Comparison of ENCODE assay signal across 24 cellular contexts in the genomic region with DNA sequence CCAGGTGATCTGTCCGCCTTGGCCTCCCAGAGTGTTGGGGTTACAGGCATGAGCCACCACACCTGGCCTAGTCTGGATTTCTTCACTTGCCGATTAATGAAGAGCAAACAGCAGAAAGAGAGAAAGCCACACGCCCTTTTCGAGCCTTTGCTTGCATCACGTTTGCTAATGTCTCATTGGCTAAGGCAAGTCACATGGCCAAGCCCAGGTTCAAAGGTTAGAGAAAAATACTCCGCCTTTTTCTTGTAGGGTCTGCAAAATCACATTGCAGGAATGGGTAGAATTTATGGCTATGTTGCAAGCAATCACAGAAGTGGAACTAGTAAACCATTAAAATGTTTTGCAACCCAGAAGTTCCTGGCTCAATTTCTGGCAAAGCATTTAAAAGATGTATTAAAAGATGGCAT. TPM values are rescaled to one million over a fixed set of nuclear protein-coding genes. Genes with fewer than 3 reads are reported as not detected.
DNase-seq lines count a peak whose midpoint lies in the region; ATAC-seq and TF ChIP-seq lines count a peak whose summit lies in the region.
"Had no signal": no experiment of that assay in that cellular context is flagged by ENCODE, and none has a peak within 500 bp of the region (broad histone marks: within the 10 kb centered on the region; RNA-seq: fewer than 3 reads in every experiment).

No MANE protein-coding gene starts in this region.

- H3K4me1 ChIP-seq in prostate gland (replicated peaks) = peaks cover 5% of the 10 kb centered on the region
- H3K4me1 ChIP-seq in breast epithelium = no peaks in the 10 kb centered on the region
- H3K4me1 ChIP-seq: left ventricle myocardium inferior, right atrium auricular region had no signal

- no peak overlapping the region for H3K4me3 Mint-ChIP-seq in mesothelial cell of epicardium
- H3K4me3 Mint-ChIP-seq: activated naive CD8-positive, alpha-beta T cell treated with anti-CD3 and anti-CD28 coated beads, Interleukin-2, amount 50 U/mL, for 24 hours had no signal

- H3K4me3 ChIP-seq in prostate gland (no peak overlapping the region), breast epithelium (no peak overlapping the region)
- H3K4me3 ChIP-seq: cardiac muscle cell, dorsolateral prefrontal cortex, left ventricle myocardium inferior, right atrium auricular region, SK-N-MC, suprapubic skin had no signal

- intact Hi-C loops in left colon (cut with DNase I, micrococcal nuclease) (no loop called here), prostate gland (cut with DNase I) (no loop called here), breast epithelium (cut with DNase I; ENCODE audit: low total_unique reads) (no loop called here)

- H3K9me3 ChIP-seq in prostate gland (no peaks in the 10 kb centered on the region), breast epithelium (no peaks in the 10 kb centered on the region)
- H3K9me3 ChIP-seq: left ventricle myocardium inferior, neutrophil, right atrium auricular region, suprapubic skin had no signal

- H3K27me3 Mint-ChIP-seq in mesothelial cell of epicardium (ENCODE audit: low read depth) = no peaks in the 10 kb centered on the region

- H3K36me3 ChIP-seq in prostate gland (no peaks in the 10 kb centered on the region), breast epithelium (no peaks in the 10 kb centered on the region)
- H3K36me3 ChIP-seq: cardiac muscle cell, left ventricle myocardium inferior, neutrophil, right atrium auricular region, suprapubic skin had no signal

- TF ChIP-seq CTCF in mesothelial cell of epicardium (IDR thresholded peaks at IDR 0.05; ENCODE audit: unreplicated experiment) (no peak), prostate gland (IDR thresholded peaks at IDR 0.05) (no peak), breast epithelium (IDR thresholded peaks at IDR 0.05) (no peak)

- TF ChIP-seq POLR2A in prostate gland (IDR thresholded peaks at IDR 0.05) (no peak), breast epithelium (IDR thresholded peaks at IDR 0.05) (no peak)

- no peaks in the 10 kb centered on the region for H3K36me3 Mint-ChIP-seq in mesothelial cell of epicardium

- no peaks in the 10 kb centered on the region for H3K9me3 Mint-ChIP-seq in mesothelial cell of epicardium
- H3K9me3 Mint-ChIP-seq: activated naive CD8-positive, alpha-beta T cell treated with anti-CD3 and anti-CD28 coated beads, Interleukin-2, amount 50 U/mL, for 24 hours had no signal

- H3K27me3 ChIP-seq in prostate gland (replicated peaks; ENCODE audit: insufficient read depth) (no peaks in the 10 kb centered on the region), breast epithelium (no peaks in the 10 kb centered on the region)
- H3K27me3 ChIP-seq: cardiac muscle cell, dorsolateral prefrontal cortex, neutrophil, right atrium auricular region, suprapubic skin had no signal

- DNase-seq in AML-193 (lab: John Stamatoyannopoulos, UW) (peak; percentile 24 to 51), HuH-7.5 (ENCODE audit: low spot score) (peak; percentile 10), SKM-1 treated with dmso at 0.1 percent for 144 hours (lab: John Stamatoyannopoulos, UW; ENCODE audit: unreplicated experiment) (peak; percentile 73), left colon (no peak), HEK293T (ENCODE audit: extremely low spot score) (no peak), mesothelial cell of epicardium (ENCODE audit: low spot score in 2 of 2, unreplicated experiment in 2 of 2) (no peak), prostate gland (ENCODE audit: low spot score) (no peak), breast epithelium (ENCODE audit: low spot score in 2 of 2) (no peak)
- DNase-seq: ACHN; activated CD4-positive, alpha-beta T cell treated with anti-CD3 and anti-CD28 coated beads, Interleukin-2, amount 50 U/mL, for 1 hour; activated CD8-positive, alpha-beta memory T cell treated with anti-CD3 and anti-CD28 coated beads, Interleukin-2, amount 50 U/mL, for 4 hours; activated naive CD8-positive, alpha-beta T cell treated with anti-CD3 and anti-CD28 coated beads, Interleukin-2, amount 50 U/mL, for 24 hours; DMS79; dorsolateral prefrontal cortex; GOT3; left ventricle myocardium inferior; NCI-H1694; NCI-H774 had no signal

- 92% methylated on average over 6 of the region's 6 CpGs for WGBS in prostate gland

- POLR2A ChIA-PET in HEK293T (lab: Yijun Ruan, JAX) = interaction anchor here (0.6 kb wide), 1 partner anchor 25 kb away, joined by 3 read pairs; no protein-coding TSS in a partner anchor

- H3K4me1 Mint-ChIP-seq in mesothelial cell of epicardium = no peaks in the 10 kb centered on the region
- H3K4me1 Mint-ChIP-seq: activated naive CD8-positive, alpha-beta T cell treated with anti-CD3 and anti-CD28 coated beads, Interleukin-2, amount 50 U/mL, for 24 hours had no signal

- peak; percentile 69 for ATAC-seq in left colon
- ATAC-seq: activated naive CD8-positive, alpha-beta T cell treated with anti-CD3 and anti-CD28 coated beads, Interleukin-2, amount 50 U/mL, for 24 hours; Panc1 had no signal

- no peak overlapping the region for H3K27ac ChIP-seq in prostate gland
- no peak overlapping the region for H3K27ac ChIP-seq in breast epithelium
- H3K27ac ChIP-seq: cardiac muscle cell, dorsolateral prefrontal cortex, left ventricle myocardium inferior, neutrophil, right atrium auricular region, SK-N-MC, suprapubic skin had no signal

- CTCF ChIA-PET in HEK293T (lab: Yijun Ruan, JAX) = no interaction called here

- no peak overlapping the region for H3K27ac Mint-ChIP-seq in mesothelial cell of epicardium
- H3K27ac Mint-ChIP-seq: activated naive CD8-positive, alpha-beta T cell treated with anti-CD3 and anti-CD28 coated beads, Interleukin-2, amount 50 U/mL, for 24 hours had no signal

TF ChIP-seq in HEK293T, 16 proteins besides CTCF, POLR2A, EP300 and RAD21:
- TF ChIP-seq LEF1 (IDR thresholded peaks at IDR 0.05; ENCODE audit: borderline replicate concordance) (no peak), ARNT (IDR thresholded peaks at IDR 0.05) (no peak), PKNOX1 (IDR thresholded peaks at IDR 0.05) (no peak), SUZ12 (IDR thresholded peaks at IDR 0.05) (no peak), FOXM1 (IDR thresholded peaks at IDR 0.05; ENCODE audit: borderline replicate concordance) (no peak), ZNF384 (IDR thresholded peaks at IDR 0.05) (no peak), HDGF (IDR thresholded peaks at IDR 0.05; ENCODE audit: borderline replicate concordance) (no peak), ELF4 (IDR thresholded peaks at IDR 0.05) (no peak), FOXK2 (IDR thresholded peaks at IDR 0.05) (no peak), BHLHE40 (IDR thresholded peaks at IDR 0.05; ENCODE audit: borderline replicate concordance) (no peak), NFRKB (IDR thresholded peaks at IDR 0.05) (no peak), FOXA1 (IDR thresholded peaks at IDR 0.05) (no peak), L3MBTL2 (conservative IDR thresholded peaks at IDR 0.05) (no peak), SP1 (IDR thresholded peaks at IDR 0.05) (no peak), CTBP1 (IDR thresholded peaks at IDR 0.05; ENCODE audit: borderline replicate concordance) (no peak), TARDBP (IDR thresholded peaks at IDR 0.05) (no peak)

RNA-seq across cellular contexts. Expression of gene BACH1, which starts 26.8 kb away (rescaled TPM):
- total RNA-seq in left colon (10 to 100 TPM; 38.5 to 63.8 TPM), mesothelial cell of epicardium (100 to 107 TPM (median 100 TPM) in 3 replicates), prostate gland (10 to 100 TPM; 42.4 to 46.2 TPM), breast epithelium (10 to 100 TPM; 31.8 to 65.3 (median 42.3) TPM)

Comparison
In these comparisons a context has a peak if more than half of its experiments do, and no peak if none do; other contexts are left out.
1. DNase-seq: peak in AML-193 (2 of 2), HuH-7.5 (single experiment) and SKM-1 treated with dmso at 0.1 percent for 144 hours (single experiment); none in left colon (0 of 2), HEK293T (single experiment), mesothelial cell of epicardium (0 of 2), prostate gland (single experiment) and breast epithelium (0 of 2).